Comparison of ENCODE assay signal across 8 cellular contexts in the genomic region with DNA sequence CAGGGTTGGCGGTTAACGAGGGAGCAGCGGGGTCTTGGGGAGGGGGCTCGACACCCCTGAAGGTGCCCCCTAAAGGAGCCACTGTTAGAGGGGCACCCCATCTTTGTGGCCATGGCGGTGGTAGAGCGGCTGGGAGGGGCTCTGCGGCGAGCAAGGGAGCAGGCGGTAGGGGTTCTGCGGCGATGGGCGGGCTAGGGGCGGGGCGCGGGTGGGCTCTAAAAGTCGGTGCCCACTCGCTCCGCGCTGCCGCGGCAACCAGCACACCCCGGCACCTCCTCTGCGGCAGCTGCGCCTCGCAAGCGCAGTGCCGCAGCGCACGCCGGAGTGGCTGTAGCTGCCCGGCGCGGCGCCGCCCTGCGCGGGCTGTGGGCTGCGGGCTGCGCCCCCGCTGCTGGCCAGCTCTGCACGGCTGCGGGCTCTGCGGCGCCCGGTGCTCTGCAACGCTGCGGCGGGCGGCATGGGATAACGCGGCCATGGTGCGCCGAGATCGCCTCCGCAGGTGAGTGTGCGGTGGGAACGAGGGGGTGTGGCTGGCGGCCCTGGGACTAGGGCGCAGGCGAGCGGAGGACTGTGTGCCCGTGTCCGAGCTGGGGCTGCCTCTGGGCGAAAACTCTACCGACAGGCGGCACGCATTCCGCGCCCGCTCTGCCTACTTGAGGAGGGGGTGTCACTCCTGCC. TPM values are rescaled to one million over a fixed set of nuclear protein-coding genes. Genes with fewer than 3 reads are reported as not detected.
A peak's percentile ranks its signal among the peaks of the same experiment; 100 is the strongest.
DNase-seq lines count a peak whose midpoint lies in the region; ATAC-seq and TF ChIP-seq lines count a peak whose summit lies in the region.

A gene with protein sequence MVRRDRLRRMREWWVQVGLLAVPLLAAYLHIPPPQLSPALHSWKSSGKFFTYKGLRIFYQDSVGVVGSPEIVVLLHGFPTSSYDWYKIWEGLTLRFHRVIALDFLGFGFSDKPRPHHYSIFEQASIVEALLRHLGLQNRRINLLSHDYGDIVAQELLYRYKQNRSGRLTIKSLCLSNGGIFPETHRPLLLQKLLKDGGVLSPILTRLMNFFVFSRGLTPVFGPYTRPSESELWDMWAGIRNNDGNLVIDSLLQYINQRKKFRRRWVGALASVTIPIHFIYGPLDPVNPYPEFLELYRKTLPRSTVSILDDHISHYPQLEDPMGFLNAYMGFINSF (plus strand): TSS at position 245 of the 678 bp plus-strand sequence. CDS start 229 bp downstream, at position 474.

- H3K27me3 ChIP-seq in lung (ENCODE audit: control insufficient read depth, insufficient read depth), result no peaks in the 10 kb centered on the region
- no peaks in the 10 kb centered on the region for H3K27me3 ChIP-seq in transverse colon

- intact Hi-C loops in transverse colon (cut with DNase I; ENCODE audit: low total_unique reads), result no loop called here

- H3K27ac ChIP-seq in coronary artery (no peak within 1 kb of the TSS), lung (ENCODE audit: low read depth in 1 of 2, low read length in 1 of 2) (peak within 1 kb of the TSS in 1 of 2 donors; percentile 26), transverse colon (peak within 1 kb of the TSS in 3 of 4 donors; percentile 9 to 67 (median 23))

- H3K36me3 ChIP-seq in lung (ENCODE audit: control insufficient read depth in 2 of 2, insufficient read depth in 2 of 2, low read length in 2 of 2) (no peaks in the 10 kb centered on the region), transverse colon (no peaks in the 10 kb centered on the region)

- DNase-seq in GM03348 (ENCODE audit: low spot score) (peak; percentile 32), NCI-H69 (lab: John Stamatoyannopoulos, UW) (peak; percentile 91), coronary artery (ENCODE audit: low spot score) (no peak), lung (ENCODE audit: low spot score) (no peak), transverse colon (no peak), NCI-H2107 (lab: John Stamatoyannopoulos, UW) (no peak), D341Med (ENCODE audit: low spot score) (no peak)

- TF ChIP-seq CTCF in coronary artery (IDR thresholded peaks at IDR 0.05) (no peak), lung (IDR thresholded peaks at IDR 0.05; ENCODE audit: control extremely low read depth, extremely low read depth) (no peak), transverse colon (IDR thresholded peaks at IDR 0.05) (no peak)

- H3K4me1 ChIP-seq in lung (ENCODE audit: control insufficient read depth in 2 of 2, insufficient read depth in 2 of 2, low read length in 2 of 2) (peaks cover 0 to 11% of the 10 kb centered on the region in 2 donors), transverse colon (peaks cover 4 to 14% (median 10%) of the 10 kb centered on the region in 4 donors)

- H3K9me3 ChIP-seq in lung (ENCODE audit: control insufficient read depth in 2 of 2, insufficient read depth in 1 of 2, low read length in 1 of 2) (peaks cover 0 to 5% of the 10 kb centered on the region in 2 donors), transverse colon (no peaks in the 10 kb centered on the region)

- in situ Hi-C loops in transverse colon (cut with MboI; ENCODE audit: low pct_ligation_motif_present in 1 of 4, low pct_unique_long_range_greater_than_20kb in 1 of 4, low sequenced_read_pairs in 3 of 4), result loop anchor here in 1 of 4 donors (25.0 kb wide), 1 partner anchor 205 kb away; a partner anchor contains a TSS

- TF ChIP-seq POLR2A in transverse colon (IDR thresholded peaks at IDR 0.05), result no peak

- TF ChIP-seq EP300 in transverse colon (IDR thresholded peaks at IDR 0.05; ENCODE audit: low read depth), result no peak

- peak within 1 kb of the TSS; percentile 73 for H3K4me3 ChIP-seq in coronary artery
- H3K4me3 ChIP-seq in lung, result peak within 1 kb of the TSS; percentile 27
- H3K4me3 ChIP-seq in transverse colon, result peak within 1 kb of the TSS in 3 of 4 donors; percentile 12 to 36 (median 25)

- peak; percentile 16 for ATAC-seq in lung (ENCODE audit: insufficient read depth, low FRiP score)
- no peak for ATAC-seq in HG03135 (IDR thresholded peaks at IDR 0.05; ENCODE audit: unreplicated experiment)

- 54 to 57% methylated on average over 65 to 70 of the region's 70 CpGs for WGBS in lung, 2 donors
- 82 to 87% methylated on average over 4 to 55 of the region's 70 CpGs for WGBS in transverse colon (ENCODE audit: low coverage in 1 of 2), 2 donors

RNA-seq across cellular contexts. Expression of the gene that starts here (rescaled TPM):
- total RNA-seq in lung, result 100 to 1,000 TPM in 1 of 2 donors, 10 to 100 TPM in 1; 47.9 to 195 TPM
- polyA plus RNA-seq in lung, result 10 to 100 TPM; 22.3 to 91.1 TPM
- 10 to 100 TPM in 3 of 4 donors, 1 to 10 TPM in 1; 4.0 to 49.0 (median 34.6) TPM for total RNA-seq in transverse colon

Comparison
In these comparisons a context has a peak if more than half of its experiments do, and no peak if none do; other contexts are left out.
1. DNase-seq: peak in GM03348 (single experiment) and NCI-H69 (single experiment); none in coronary artery (single experiment), lung (single experiment), transverse colon (single experiment), NCI-H2107 (single experiment) and D341Med (single experiment).
2. H3K27ac ChIP-seq: peak in transverse colon (3 of 4); none in coronary artery (0 of 2).
3. Peak in every context shown above with its lines, with median percentiles within 50 percentile points of each other: H3K4me3 ChIP-seq.